19 cellular contexts compared by ENCODE assay signal in the genomic region with DNA sequence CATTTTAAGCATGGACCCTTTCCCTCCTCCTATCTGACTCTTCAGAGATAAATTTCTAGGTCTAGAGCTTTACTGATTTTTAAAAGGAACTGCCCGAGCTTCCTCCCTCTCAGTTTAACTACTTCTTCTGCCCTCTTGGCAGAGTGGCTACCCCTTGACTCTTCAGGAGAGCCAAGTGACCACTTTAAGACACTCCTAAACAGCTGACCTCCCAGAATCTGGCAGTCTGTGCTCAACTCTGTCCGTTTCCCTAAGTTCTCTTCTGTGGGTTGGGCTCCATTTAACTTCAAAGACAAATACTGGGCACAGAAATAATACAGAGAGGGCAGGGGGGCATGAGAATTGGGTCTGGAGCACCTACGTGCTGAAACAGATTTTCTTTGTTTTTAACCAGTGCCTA.
"Had no signal": no experiment of that assay in that cellular context is flagged by ENCODE, and none has a peak within 500 bp of the region (broad histone marks: within the 10 kb centered on the region; RNA-seq: fewer than 3 reads in every experiment).

No MANE protein-coding gene starts in this region.

- ATAC-seq: activated CD4-positive, alpha-beta T cell treated with anti-CD3 and anti-CD28 coated beads for 36 hours; stimulated activated naive B cell treated with anti-CD40 and anti-IgM and Interleukin-4, amounts not matched to agents 10 μg/mL and 1 μg/mL and 100 μg/mL, for 72 hours had no signal

- H3K27me3 ChIP-seq: tibial artery had no signal

- DNase-seq: activated CD4-positive, alpha-beta memory T cell treated with anti-CD3 and anti-CD28 coated beads, Interleukin-2, amount 10 ng/mL, durations not matched to agents 7 days and 5 days; activated CD4-positive, alpha-beta T cell treated with anti-CD3 and anti-CD28 coated beads for 36 hours; activated effector memory CD4-positive, alpha-beta T cell treated with Interleukin-2 at 50 U/mL for 16 hours; activated naive CD4-positive, alpha-beta T cell treated with anti-CD3 and anti-CD28 coated beads, Interleukin-2, amount 50 U/mL, for 16 hours; activated T-cell treated with anti-CD3 and anti-CD28 coated beads, Interleukin-2, amount 50 U/mL, for 24 hours; adrenal gland; cortex of kidney; effector CD4-positive, alpha-beta T cell; immature natural killer cell; midbrain; naive B cell; posterior cingulate gyrus; retina; stimulated activated CD4-positive, alpha-beta T cell treated with anti-CD3 and anti-CD28 coated beads, Interleukin-15, amount 100 ng/mL, for 24 hours; stimulated activated CD4-positive, alpha-beta T cell treated with anti-CD3 and anti-CD28 coated beads, Interleukin-4, amount 100 ng/mL, for 1 hour; stimulated activated naive B cell treated with anti-CD40 and anti-IgM and Interleukin-4, amounts not matched to agents 10 μg/mL and 1 μg/mL and 100 μg/mL, for 72 hours; tibial artery had no signal

- H3K36me3 ChIP-seq: adrenal gland, neutrophil, tibial artery had no signal

- H3K27ac ChIP-seq: adrenal gland, neutrophil, tibial artery had no signal

- H3K4me1 ChIP-seq: adrenal gland had no signal

- H3K9me3 ChIP-seq: adrenal gland, neutrophil, tibial artery had no signal

- FAIRE-seq: frontal cortex had no signal

- H3K4me3 ChIP-seq: adrenal gland, tibial artery had no signal
